ENCODE assay signal across 10 cellular contexts in genomic region chr6:3612341-3613041, GRCh38.
DNase-seq lines count a peak whose midpoint lies in the region; ATAC-seq, FAIRE-seq and TF ChIP-seq lines count a peak whose summit lies in the region.
"Had no signal": no experiment of that assay in that cellular context is flagged by ENCODE, and none has a peak within 500 bp of the region (broad histone marks: within the 10 kb centered on the region; RNA-seq: fewer than 3 reads in every experiment).

No MANE protein-coding gene starts in this region.

- H3K9me2 ChIP-seq in OCI-LY7 (ENCODE audit: insufficient read depth, low read length): no peaks in the 10 kb centered on the region

- H3K4me1 ChIP-seq in HepG2 (ENCODE audit: insufficient read depth, low read length) (no peaks in the 10 kb centered on the region), right lobe of liver (no peaks in the 10 kb centered on the region), vagina (peaks cover 30% of the 10 kb centered on the region), OCI-LY7 (ENCODE audit: insufficient read depth, low read length, poor library complexity, severe bottlenecking) (no peaks in the 10 kb centered on the region)

- 29% methylated on average over 8 of the region's 8 CpGs for WGBS in HepG2 (ENCODE audit: low lambda C conversion rate)
- 75% methylated on average over 7 of the region's 8 CpGs for WGBS in right lobe of liver (ENCODE audit: insufficient coverage, low coverage, low lambda C conversion rate, missing lambda C conversion rate)

- no peak for TF ChIP-seq RAD21 in HepG2 (CRISPR knock-in tag; IDR thresholded peaks at IDR 0.05)

- H4K20me1 ChIP-seq in HepG2 (ENCODE audit: insufficient read depth, low read length) (no peaks in the 10 kb centered on the region; the same call in 1 of the 2 replicates), OCI-LY7 (ENCODE audit: insufficient read depth, low read length) (no peaks in the 10 kb centered on the region)

- FAIRE-seq in HepG2 (lab: Jason Lieb, UNC): no peak

- H3K4me2 ChIP-seq in HepG2 (ENCODE audit: low read depth, low read length): no peak overlapping the region
- H3K4me2 ChIP-seq in OCI-LY7 (ENCODE audit: low read length): no peak overlapping the region

- H3K27ac ChIP-seq in HepG2 (ENCODE audit: extremely low read length, insufficient read depth, low read length) (no peak overlapping the region), right lobe of liver (no peak overlapping the region), vagina (no peak overlapping the region), OCI-LY7 (ENCODE audit: low read depth, low read length, poor library complexity, severe bottlenecking) (no peak overlapping the region)
- H3K27ac ChIP-seq: C4-2B had no signal

- BruUV-seq in HepG2 (replicated peaks; lab: Mats Ljungman, UMichigan) (no TSS peak), OCI-LY7 (replicated peaks; lab: Mats Ljungman, UMichigan) (no TSS peak)

- TF ChIP-seq EP300 in HepG2 (IDR thresholded peaks at IDR 0.05; ENCODE audit: low read depth in 2 of 2, low read length in 2 of 2): no peak
- no peak for TF ChIP-seq EP300 in HepG2 (CRISPR knock-in tag; IDR thresholded peaks at IDR 0.05; ENCODE audit: borderline replicate concordance)

- H3K4me3 ChIP-seq in HepG2 (replicated peaks in 1 of 3; ENCODE audit: insufficient read depth in 1 of 3, low read depth in 2 of 3, low read length in 3 of 3) (no peak overlapping the region), right lobe of liver (no peak overlapping the region), fibroblast of the aortic adventitia (ENCODE audit: low read depth, low read length) (no peak overlapping the region), vagina (no peak overlapping the region), OCI-LY7 (ENCODE audit: low read depth, low read length, poor library complexity, severe bottlenecking) (no peak overlapping the region)

- TF ChIP-seq CTCF in HepG2 (CRISPR knock-in tag; IDR thresholded peaks at IDR 0.05) (no peak), right lobe of liver (IDR thresholded peaks at IDR 0.05) (no peak), fibroblast of the aortic adventitia (IDR thresholded peaks at IDR 0.05; ENCODE audit: insufficient read depth, low read length) (no peak), vagina (IDR thresholded peaks at IDR 0.05) (no peak), OCI-LY7 (conservative IDR thresholded peaks at IDR 0.05; ENCODE audit: low read length) (no peak)

- no peak overlapping the region for H2AFZ ChIP-seq in HepG2 (ENCODE audit: low read length)
- no peak overlapping the region for H2AFZ ChIP-seq in OCI-LY7 (ENCODE audit: low read length)

- no peak overlapping the region for H3K9ac ChIP-seq in HepG2 (ENCODE audit: insufficient read depth, low read depth, low read length)

- H3K27me3 ChIP-seq in HepG2 (ENCODE audit: control insufficient read depth in 1 of 2, insufficient read depth in 2 of 2, low read length in 2 of 2) (peaks cover 5 to 73% of the 10 kb centered on the region in 2 experiments), right lobe of liver (no peaks in the 10 kb centered on the region), vagina (no peaks in the 10 kb centered on the region)

- ATAC-seq in HepG2: no peak
- no peak for ATAC-seq in right lobe of liver
- no peak for ATAC-seq in HG02588 (IDR thresholded peaks at IDR 0.05; ENCODE audit: unreplicated experiment)

- no peaks in the 10 kb centered on the region for H3K36me3 ChIP-seq in HepG2 (replicated peaks in 1 of 2; ENCODE audit: control insufficient read depth in 1 of 2, insufficient read depth in 2 of 2, low read length in 2 of 2)
- no peaks in the 10 kb centered on the region for H3K36me3 ChIP-seq in right lobe of liver
- no peaks in the 10 kb centered on the region for H3K36me3 ChIP-seq in vagina
- no peaks in the 10 kb centered on the region for H3K36me3 ChIP-seq in OCI-LY7 (ENCODE audit: insufficient read depth, low read length)

- TF ChIP-seq POLR2A in HepG2 (IDR thresholded peaks at IDR 0.05; ENCODE audit: insufficient read depth in 1 of 2, low read depth in 2 of 2, low read length in 2 of 2): no peak
- TF ChIP-seq POLR2A in right lobe of liver (IDR thresholded peaks at IDR 0.05): no peak
- no peak for TF ChIP-seq POLR2A in vagina (IDR thresholded peaks at IDR 0.05)
- no peak for TF ChIP-seq POLR2A in erythroblast (IDR thresholded peaks at IDR 0.05; ENCODE audit: low read length)

- POLR2A ChIA-PET in HepG2 (lab: Yijun Ruan, JAX) (no interaction called here), OCI-LY7 (lab: Charles Lee) (no interaction called here)

- DNase-seq in HepG2 (ENCODE audit: low spot score) (peak; percentile 27), right lobe of liver (no peak), RPMI7951 (ENCODE audit: low read depth) (peak; percentile 89), fibroblast of the aortic adventitia (ENCODE audit: low read depth) (peak; percentile 81), vagina (ENCODE audit: extremely low spot score in 2 of 2) (peak; percentile 67 to 89), OCI-LY7 (ENCODE audit: low spot score) (no peak), erythroblast (lab: John Stamatoyannopoulos, UW) (no peak)
- DNase-seq: endodermal cell had no signal

- in situ Hi-C loops in HepG2 (cut with HindIII; ENCODE audit: extremely low pct_ligation_motif_present, low pct_unique_long_range_greater_than_20kb): no loop called here

- no peaks in the 10 kb centered on the region for H3K79me2 ChIP-seq in HepG2 (ENCODE audit: insufficient read depth, low read length)
- no peaks in the 10 kb centered on the region for H3K79me2 ChIP-seq in OCI-LY7 (ENCODE audit: insufficient read depth, low read depth, low read length)

- H3K9me3 ChIP-seq in HepG2 (ENCODE audit: low read length) (no peaks in the 10 kb centered on the region), right lobe of liver (no peaks in the 10 kb centered on the region), vagina (no peaks in the 10 kb centered on the region), OCI-LY7 (ENCODE audit: low read length) (no peaks in the 10 kb centered on the region)

- intact Hi-C loops in HepG2 (cut with micrococcal nuclease; ENCODE audit: unreplicated experiment) (no loop called here), right lobe of liver (cut with DNase I) (no loop called here), vagina (cut with DNase I) (no loop called here), OCI-LY7 (cut with micrococcal nuclease; ENCODE audit: unreplicated experiment) (no loop called here)

- CTCF ChIA-PET in HepG2 (lab: Yijun Ruan, JAX; ENCODE audit: low intra/inter-chr PET ratio, low total read pairs) (no interaction called here), OCI-LY7 (lab: Charles Lee; ENCODE audit: unreplicated experiment) (no interaction called here)

TF ChIP-seq in HepG2, 621 proteins besides CTCF, POLR2A, EP300 and RAD21:
- TF ChIP-seq JUN (CRISPR knock-in tag; IDR thresholded peaks at IDR 0.05): no peak
- 0 out of 2 replicates have a peak, but pooled peaks have one; percentile 23 for TF ChIP-seq NFE2L2 (IDR thresholded peaks at IDR 0.05; ENCODE audit: low read length)
- TF ChIP-seq ZNF30 (CRISPR knock-in tag; IDR thresholded peaks at IDR 0.05): no peak
- no peak for TF ChIP-seq ZNF143 (CRISPR knock-in tag; IDR thresholded peaks at IDR 0.05)
- no peak for TF ChIP-seq ATF7 (IDR thresholded peaks at IDR 0.05)
- no peak for TF ChIP-seq ATF7 (CRISPR knock-in tag; IDR thresholded peaks at IDR 0.05)
- peak; percentile 38; the same call in 1 of the 2 replicates for TF ChIP-seq SOX5 (CRISPR knock-in tag; IDR thresholded peaks at IDR 0.05; ENCODE audit: borderline replicate concordance)
- TF ChIP-seq FOSL2 (CRISPR knock-in tag; IDR thresholded peaks at IDR 0.05): peak; percentile 76

Comparison
In these comparisons a context has a peak if more than half of its experiments do, and no peak if none do; other contexts are left out.
1. DNase-seq: peak in HepG2 (single experiment), RPMI7951 (single experiment), fibroblast of the aortic adventitia (single experiment) and vagina (2 of 2); none in right lobe of liver (0 of 3), OCI-LY7 (single experiment) and erythroblast (0 of 2).